Comparison of ENCODE assay signal across 28 cellular contexts in the genomic region with DNA sequence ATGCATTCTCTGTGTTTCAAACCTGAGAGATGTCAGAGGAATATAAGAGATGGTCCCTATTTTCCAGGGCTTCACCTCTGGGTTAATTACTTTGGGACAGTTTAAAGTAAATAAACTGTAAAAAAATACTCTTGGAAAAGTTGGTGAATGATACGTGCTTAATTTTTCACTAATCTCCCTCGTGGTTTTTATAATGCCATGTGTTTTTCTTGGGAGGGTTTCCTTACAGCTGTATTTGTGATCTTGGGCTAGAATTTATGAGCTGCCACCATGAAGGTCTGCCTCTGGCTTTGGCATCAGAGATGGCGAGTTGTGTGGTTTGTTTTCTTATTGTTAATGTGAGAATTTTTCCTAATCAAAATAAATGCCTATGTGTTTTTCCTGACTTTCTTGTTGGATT.
"Had no signal": no experiment of that assay in that cellular context is flagged by ENCODE, and none has a peak within 500 bp of the region (broad histone marks: within the 10 kb centered on the region; RNA-seq: fewer than 3 reads in every experiment).

No MANE protein-coding gene starts in this region.

- FAIRE-seq: small intestine, urothelium cell line had no signal

- H3K27me3 ChIP-seq: neural progenitor cell, ovary, right lobe of liver, sigmoid colon, stomach, thyroid gland, tibial nerve, upper lobe of left lung, vagina had no signal

- H3K9me3 Mint-ChIP-seq: neural progenitor cell; stimulated activated naive CD8-positive, alpha-beta T cell treated with anti-CD3 and anti-CD28 coated beads, Interleukin-15, Interleukin-2, amounts not matched to agents 100 ng/mL and 50 ng/mL, for 24 hours had no signal

- H3K4me1 ChIP-seq: neural progenitor cell, parathyroid adenoma, psoas muscle, right lobe of liver, stomach, thyroid gland, tibial nerve, upper lobe of left lung, vagina had no signal

- H3K4me1 Mint-ChIP-seq: nephron; neural progenitor cell; stimulated activated effector memory CD8-positive, alpha-beta T cell treated with anti-CD3 and anti-CD28 coated beads, Interleukin-12 subunit alpha, Interleukin-12 subunit beta, amount 100 ng/mL, for 72 hours had no signal

- H3K27me3 Mint-ChIP-seq: progenitor cell of endocrine pancreas; stimulated activated naive B cell treated with anti-CD40 and anti-IgM and Interleukin-4, amounts not matched to agents 10 μg/mL and 1 μg/mL and 100 μg/mL, for 72 hours; stimulated activated naive CD8-positive, alpha-beta T cell treated with anti-CD3 and anti-CD28 coated beads, Interleukin-15, Interleukin-2, amounts not matched to agents 100 ng/mL and 50 ng/mL, for 24 hours had no signal

- H3K9ac ChIP-seq: neural progenitor cell, parathyroid adenoma had no signal

- H3K27ac ChIP-seq: neural progenitor cell, ovary, parathyroid adenoma, psoas muscle, right lobe of liver, sigmoid colon, stomach, thoracic aorta, thyroid gland, tibial nerve, upper lobe of left lung, vagina had no signal

- H3K4me2 ChIP-seq: neural progenitor cell had no signal

- H3K36me3 ChIP-seq: neural progenitor cell, ovary, right lobe of liver, sigmoid colon, stomach, thoracic aorta, thyroid gland, tibial nerve, upper lobe of left lung, vagina had no signal

- ATAC-seq: psoas muscle; right cardiac atrium; right lobe of liver; stimulated activated effector memory CD8-positive, alpha-beta T cell treated with anti-CD3 and anti-CD28 coated beads, Interleukin-12 subunit alpha, Interleukin-12 subunit beta, amount 100 ng/mL, for 72 hours; stimulated activated naive B cell treated with anti-CD40 and anti-IgM and Interleukin-4, amounts not matched to agents 10 μg/mL and 1 μg/mL and 100 μg/mL, for 72 hours had no signal

- H3K79me2 ChIP-seq: parathyroid adenoma had no signal

- H2AFZ ChIP-seq: neural progenitor cell, parathyroid adenoma had no signal

- H3K36me3 Mint-ChIP-seq: stimulated activated effector memory CD8-positive, alpha-beta T cell treated with anti-CD3 and anti-CD28 coated beads, Interleukin-12 subunit alpha, Interleukin-12 subunit beta, amount 100 ng/mL, for 72 hours had no signal

- DNase-seq: occipital lobe; ovary; posterior cingulate gyrus; psoas muscle; right cardiac atrium; right lobe of liver; sigmoid colon; small intestine; stimulated activated CD4-positive, alpha-beta T cell treated with anti-CD3 and anti-CD28 coated beads, Interleukin-15, amount 100 ng/mL, for 24 hours; stimulated activated CD4-positive, alpha-beta T cell treated with anti-CD3 and anti-CD28 coated beads, Interleukin-2, amount 100 ng/mL, for 24 hours; stimulated activated CD4-positive, alpha-beta T cell treated with anti-CD3 and anti-CD28 coated beads, Interleukin-2, amount 100 ng/mL, for 48 hours; stimulated activated CD4-positive, alpha-beta T cell treated with anti-CD3 and anti-CD28 coated beads, Interleukin-4, amount 100 ng/mL, for 24 hours; stimulated activated naive B cell treated with anti-CD40 and anti-IgM and Interleukin-4, amounts not matched to agents 10 μg/mL and 1 μg/mL and 100 μg/mL, for 72 hours; stimulated activated naive CD4-positive, alpha-beta T cell treated with Interleukin-2 at 50 U/mL for 16 hours; stomach; thyroid gland; trophoblast cell; upper lobe of left lung had no signal

- H3K27ac Mint-ChIP-seq: nephron; neural progenitor cell; progenitor cell of endocrine pancreas; stimulated activated effector memory CD8-positive, alpha-beta T cell treated with anti-CD3 and anti-CD28 coated beads, Interleukin-12 subunit alpha, Interleukin-12 subunit beta, amount 100 ng/mL, for 72 hours; stimulated activated naive B cell treated with anti-CD40 and anti-IgM and Interleukin-4, amounts not matched to agents 10 μg/mL and 1 μg/mL and 100 μg/mL, for 72 hours; stimulated activated naive CD8-positive, alpha-beta T cell treated with anti-CD3 and anti-CD28 coated beads, Interleukin-15, Interleukin-2, amounts not matched to agents 100 ng/mL and 50 ng/mL, for 24 hours had no signal

- H3K4me3 ChIP-seq: neural progenitor cell, ovary, psoas muscle, right lobe of liver, sigmoid colon, stomach, thoracic aorta, thyroid gland, tibial nerve, upper lobe of left lung, vagina had no signal

- H3K9me3 ChIP-seq: ovary, psoas muscle, right lobe of liver, sigmoid colon, stomach, thoracic aorta, thyroid gland, upper lobe of left lung, vagina had no signal

- H3K4me3 Mint-ChIP-seq: nephron; neural progenitor cell; stimulated activated effector memory CD8-positive, alpha-beta T cell treated with anti-CD3 and anti-CD28 coated beads, Interleukin-12 subunit alpha, Interleukin-12 subunit beta, amount 100 ng/mL, for 72 hours; stimulated activated naive B cell treated with anti-CD40 and anti-IgM and Interleukin-4, amounts not matched to agents 10 μg/mL and 1 μg/mL and 100 μg/mL, for 72 hours; stimulated activated naive CD8-positive, alpha-beta T cell treated with anti-CD3 and anti-CD28 coated beads, Interleukin-15, Interleukin-2, amounts not matched to agents 100 ng/mL and 50 ng/mL, for 24 hours had no signal
